22 cellular contexts compared by ENCODE assay signal in the genomic region with DNA sequence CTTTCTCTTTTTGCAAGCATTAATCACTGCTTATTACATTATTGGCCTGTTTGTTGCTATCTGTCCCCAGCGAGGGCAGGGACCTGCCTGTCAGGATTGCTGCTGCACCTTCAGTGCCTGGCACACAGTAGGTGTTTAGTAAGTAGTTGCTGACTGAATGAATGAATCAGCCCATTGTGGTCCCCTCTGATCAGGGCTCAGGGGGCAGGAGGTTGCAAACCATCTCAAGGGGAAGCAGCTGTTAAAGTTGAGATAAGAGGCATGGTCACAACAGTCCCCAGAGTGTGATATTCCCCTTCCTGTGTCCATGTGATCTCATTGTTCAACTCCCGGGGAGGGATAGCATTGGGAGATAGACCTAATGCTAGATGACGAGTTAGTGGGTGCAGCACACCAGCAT.
"Had no signal": no experiment of that assay in that cellular context is flagged by ENCODE, and none has a peak within 500 bp of the region (broad histone marks: within the 10 kb centered on the region; RNA-seq: fewer than 3 reads in every experiment).

No MANE protein-coding gene starts in this region.

- H3K36me3 ChIP-seq: pancreas, sigmoid colon, stomach, upper lobe of right lung had no signal

- H3K36me3 Mint-ChIP-seq: activated naive CD8-positive, alpha-beta T cell; naive thymus-derived CD4-positive, alpha-beta T cell; T-cell had no signal

- H3K4me1 Mint-ChIP-seq: T-cell had no signal

- ATAC-seq: activated CD8-positive, alpha-beta T cell treated with anti-CD3 and anti-CD28 coated beads for 36 hours; left colon; naive thymus-derived CD4-positive, alpha-beta T cell; pancreas; T-cell had no signal

- H3K27ac ChIP-seq: coronary artery, pancreas, sigmoid colon, stomach, testis, upper lobe of right lung had no signal

- H3K27ac Mint-ChIP-seq: activated CD8-positive, alpha-beta T cell treated with anti-CD3 and anti-CD28 coated beads for 36 hours; activated naive CD8-positive, alpha-beta T cell; naive thymus-derived CD4-positive, alpha-beta T cell; T-cell had no signal

- H3K9me3 ChIP-seq: pancreas, sigmoid colon, stomach, testis, upper lobe of right lung had no signal

- H3K4me3 ChIP-seq: coronary artery, pancreas, sigmoid colon, stomach, testis, upper lobe of right lung had no signal

- H3K9me3 Mint-ChIP-seq: activated CD8-positive, alpha-beta T cell treated with anti-CD3 and anti-CD28 coated beads for 36 hours; T-cell had no signal

- FAIRE-seq: pancreas had no signal

- H3K27me3 ChIP-seq: pancreas, testis had no signal

- H3K4me3 Mint-ChIP-seq: activated CD8-positive, alpha-beta T cell treated with anti-CD3 and anti-CD28 coated beads for 36 hours; activated naive CD8-positive, alpha-beta T cell; naive thymus-derived CD4-positive, alpha-beta T cell; T-cell had no signal

- H3K4me1 ChIP-seq: pancreas, sigmoid colon, stomach, testis, upper lobe of right lung had no signal

- DNase-seq: activated CD4-positive, alpha-beta T cell treated with anti-CD3 and anti-CD28 coated beads for 4 hours; activated CD8-positive, alpha-beta memory T cell treated with anti-CD3 and anti-CD28 coated beads, Interleukin-2, amount 50 U/mL, for 4 hours; activated CD8-positive, alpha-beta T cell treated with anti-CD3 and anti-CD28 coated beads for 36 hours; activated gamma-delta T cell; activated T-cell treated with anti-CD3 and anti-CD28 coated beads, Interleukin-2, amount 50 U/mL, for 48 hours; amniotic stem cell; effector CD4-positive, alpha-beta T cell; foreskin melanocyte; head of caudate nucleus; left colon; mammary epithelial cell; naive thymus-derived CD4-positive, alpha-beta T cell; sigmoid colon; stimulated activated CD4-positive, alpha-beta T cell treated with anti-CD3 and anti-CD28 coated beads, Interleukin-2, amount 100 ng/mL, for 24 hours; stomach; T-cell; T-helper 9 cell; testis; upper lobe of right lung had no signal
